In the genomic region with DNA sequence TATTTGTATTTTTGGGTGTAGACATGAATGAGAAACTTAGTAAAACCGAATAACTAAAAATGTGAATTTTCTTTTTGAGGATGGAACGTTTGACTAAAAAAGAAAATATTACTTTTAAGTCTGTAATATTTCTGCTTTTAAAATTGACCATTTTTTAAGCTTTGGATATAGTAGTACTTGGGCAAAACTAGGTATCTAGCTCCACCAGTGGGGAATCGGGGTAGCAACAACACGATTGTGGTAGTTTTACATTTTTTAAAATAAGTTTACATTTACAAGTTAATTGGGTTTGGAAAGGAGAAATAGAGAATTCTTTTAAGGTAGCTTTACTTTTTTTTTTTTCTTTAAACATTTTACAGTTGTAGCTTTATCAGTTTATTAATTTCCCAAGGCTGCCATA, we compare ENCODE assay signal across 14 cellular contexts.
DNase-seq lines count a peak whose midpoint lies in the region; ATAC-seq, FAIRE-seq and TF ChIP-seq lines count a peak whose summit lies in the region.
"Had no signal": no experiment of that assay in that cellular context is flagged by ENCODE, and none has a peak within 500 bp of the region (broad histone marks: within the 10 kb centered on the region; RNA-seq: fewer than 3 reads in every experiment).

No MANE protein-coding gene starts in this region.

- H2AFZ ChIP-seq in OCI-LY3 (ENCODE audit: low read depth, low read length) (no peak overlapping the region), H1 (ENCODE audit: low read length) (no peak overlapping the region)

- TF ChIP-seq CTCF in GM12864 (IDR thresholded peaks at IDR 0.05; ENCODE audit: low read depth, low read length, missing control alignments) (peak; percentile 11), OCI-LY3 (IDR thresholded peaks at IDR 0.05; ENCODE audit: low read depth, low read length) (peak; percentile 30), H1 (IDR thresholded peaks at IDR 0.05; ENCODE audit: control extremely low read depth in 1 of 3, insufficient read depth in 1 of 3, low read depth in 1 of 3, low read length in 3 of 3) (peak in 2 of 3 experiments; percentile 6 to 28; a peak in 2 of 4 replicates), psoas muscle (IDR thresholded peaks at IDR 0.05) (peak; percentile 24)

- H2BK20ac ChIP-seq in H1 (ENCODE audit: low read length) = no peak overlapping the region

- H4K8ac ChIP-seq in H1 (ENCODE audit: extremely low read depth, insufficient read depth, low read length) = no peak overlapping the region

- no peak overlapping the region for H3K18ac ChIP-seq in H1 (ENCODE audit: extremely low read depth, low read length)

- no peak for DNase-seq in GM12864 (ENCODE audit: low read depth)
- no peak for DNase-seq in H1 (ENCODE audit: low read depth in 1 of 2, low spot score in 2 of 2)
- no peak for DNase-seq in psoas muscle
- no peak for DNase-seq in NCI-H2196 (lab: John Stamatoyannopoulos, UW; ENCODE audit: unreplicated experiment)
- DNase-seq in naive thymus-derived CD8-positive, alpha-beta T cell = no peak
- DNase-seq: activated naive CD8-positive, alpha-beta T cell treated with anti-CD3 and anti-CD28 coated beads, Interleukin-2, amount 10 ng/mL, durations not matched to agents 7 days and 5 days; effector CD8-positive, alpha-beta T cell; hypothalamus; NCI-H187 treated with DMSO at 0.1 percent for 48 hours; posterior cingulate gyrus; stimulated activated CD4-positive, alpha-beta T cell treated with anti-CD3 and anti-CD28 coated beads, Interleukin-4, amount 100 ng/mL, for 4 hours had no signal

- no peak overlapping the region for H3K27ac ChIP-seq in OCI-LY3 (ENCODE audit: low read length)
- no peak overlapping the region for H3K27ac ChIP-seq in H1 (ENCODE audit: low read depth, low read length)
- H3K27ac ChIP-seq in psoas muscle = no peak overlapping the region

- TF ChIP-seq EP300 in H1 (IDR thresholded peaks at IDR 0.05; ENCODE audit: borderline replicate concordance in 1 of 2, low read depth in 2 of 2, low read length in 2 of 2) = no peak

- no peak overlapping the region for H3K14ac ChIP-seq in H1 (ENCODE audit: insufficient read length)

- TF ChIP-seq POLR2A in H1 (IDR thresholded peaks at IDR 0.05; ENCODE audit: control extremely low read depth in 1 of 2, low read depth in 2 of 2, low read length in 2 of 2) = no peak

- H3K27me3 ChIP-seq in OCI-LY3 (ENCODE audit: low read depth, low read length) (no peaks in the 10 kb centered on the region), H1 (replicated peaks in 1 of 4; ENCODE audit: control insufficient read depth in 3 of 4, extremely low read depth in 1 of 4, insufficient read depth in 3 of 4, low read length in 3 of 4) (peaks cover 0 to 1% (median 0%) of the 10 kb centered on the region in 4 experiments; a peak in 1 of 7 replicates), psoas muscle (ENCODE audit: insufficient read depth in 3 of 3, low read length in 2 of 3) (no peaks in the 10 kb centered on the region)

- H3K9me3 ChIP-seq in OCI-LY3 (ENCODE audit: insufficient read depth, low read length) (no peaks in the 10 kb centered on the region), H1 (ENCODE audit: insufficient read depth in 2 of 2, low read depth in 1 of 2, low read length in 1 of 2) (no peaks in the 10 kb centered on the region), psoas muscle (no peaks in the 10 kb centered on the region)

- H3K4me3 ChIP-seq in GM12864 (ENCODE audit: low read depth, low read length) (no peak overlapping the region), OCI-LY3 (ENCODE audit: low read length) (no peak overlapping the region), H1 (ENCODE audit: extremely low read depth in 1 of 4, insufficient read depth in 2 of 4, low read depth in 3 of 4, low read length in 4 of 4) (no peak overlapping the region), psoas muscle (no peak overlapping the region)

- H3K56ac ChIP-seq in H1 (replicated peaks; ENCODE audit: insufficient read length, low read depth, low read length) = no peak overlapping the region

- no peak overlapping the region for H3K4ac ChIP-seq in H1 (replicated peaks; ENCODE audit: insufficient read length, low read depth, low read length)

- no peak overlapping the region for H4K5ac ChIP-seq in H1 (ENCODE audit: insufficient read length, low read depth, low read length)

- no peaks in the 10 kb centered on the region; the same call in 1 of the 2 replicates for H3K79me1 ChIP-seq in H1 (ENCODE audit: low read depth, low read length)

- H3K36me3 Mint-ChIP-seq in naive thymus-derived CD8-positive, alpha-beta T cell = peaks cover 39 to 80% (median 77%) of the 10 kb centered on the region in 3 donors

- H4K20me1 ChIP-seq in OCI-LY3 (ENCODE audit: insufficient read depth, low read length) = no peaks in the 10 kb centered on the region
- peaks cover 0 to 2% of the 10 kb centered on the region in 2 experiments for H4K20me1 ChIP-seq in H1 (replicated peaks in 1 of 2; ENCODE audit: control insufficient read depth in 1 of 2, insufficient read depth in 2 of 2, low read length in 2 of 2)

- H3K4me2 ChIP-seq in OCI-LY3 (ENCODE audit: low read length) = no peak overlapping the region
- H3K4me2 ChIP-seq in H1 (ENCODE audit: insufficient read depth in 1 of 2, low read depth in 2 of 2, low read length in 2 of 2) = no peak overlapping the region

- H3K9me3 Mint-ChIP-seq in naive thymus-derived CD8-positive, alpha-beta T cell = peaks cover 0 to 11% (median 0%) of the 10 kb centered on the region in 9 donors

- peaks cover 17% of the 10 kb centered on the region for H3K36me3 ChIP-seq in OCI-LY3 (replicated peaks; ENCODE audit: low read depth, low read length)
- H3K36me3 ChIP-seq in H1 (ENCODE audit: control insufficient read depth in 2 of 4, insufficient read depth in 4 of 4, low read length in 3 of 4) = peaks cover 0 to 70% (median 29%) of the 10 kb centered on the region in 4 experiments; a peak in 6 of 8 replicates
- H3K36me3 ChIP-seq in psoas muscle (ENCODE audit: insufficient read depth in 1 of 2, low read depth in 1 of 2) = peaks cover 9 to 76% of the 10 kb centered on the region in 2 donors

- H4K91ac ChIP-seq in H1 (replicated peaks; ENCODE audit: insufficient read length, low read length) = no peak overlapping the region

- ATAC-seq in psoas muscle = no peak
- ATAC-seq in GM21515 (IDR thresholded peaks at IDR 0.05; ENCODE audit: unreplicated experiment) = no peak
- ATAC-seq in naive thymus-derived CD8-positive, alpha-beta T cell = no peak

- H2BK5ac ChIP-seq in H1 (ENCODE audit: low read depth, low read length) = no peak overlapping the region

- CTCF ChIA-PET in H1 (lab: Charles Lee; ENCODE audit: partially characterized antibody) = interaction anchor here (0.5 to 1.3 kb wide), 12 partner anchors 14 to 815 kb away, joined by 3 to 4 read pairs (median 3); no protein-coding TSS in a partner anchor

- intact Hi-C loops in psoas muscle (cut with DNase I) = loop anchor here (5.0 to 10.0 kb wide), 2 partner anchors 152 to 159 kb away; a partner anchor contains a TSS

- WGBS in H1 (ENCODE audit: extremely low coverage in 1 of 2, insufficient coverage in 1 of 2, insufficient read length in 1 of 2, insufficient replicate concordance in 2 of 2, low coverage in 1 of 2, low lambda C conversion rate in 2 of 2, missing lambda C conversion rate in 1 of 2), 2 experiments = 86% methylated on average over 4 of the region's 4 CpGs; no CpG with 5 or more reads in 1 of the 2 experiments
- WGBS in psoas muscle, 3 donors = 83 to 90% (median 87%) methylated on average over 4 of the region's 4 CpGs

- TF ChIP-seq RAD21 in H1 (IDR thresholded peaks at IDR 0.05 in 1 of 2, conservative IDR thresholded peaks at IDR 0.05 in 1 of 2; ENCODE audit: low read depth in 2 of 2, low read length in 2 of 2) = peak; percentile 58

- no peak overlapping the region for H3K4me3 Mint-ChIP-seq in naive thymus-derived CD8-positive, alpha-beta T cell
- H3K4me3 Mint-ChIP-seq: activated naive CD8-positive, alpha-beta T cell treated with anti-CD3 and anti-CD28 coated beads, Interleukin-2, amount 10 ng/mL, durations not matched to agents 7 days and 5 days; stimulated activated naive CD8-positive, alpha-beta T cell treated with anti-CD3 and anti-CD28 coated beads, Interleukin-15, Interleukin-2, amounts not matched to agents 100 ng/mL and 50 ng/mL, for 24 hours had no signal

- no peaks in the 10 kb centered on the region for H3K27me3 Mint-ChIP-seq in naive thymus-derived CD8-positive, alpha-beta T cell
- H3K27me3 Mint-ChIP-seq: activated naive CD8-positive, alpha-beta T cell treated with anti-CD3 and anti-CD28 coated beads, Interleukin-2, amount 10 ng/mL, durations not matched to agents 7 days and 5 days; stimulated activated naive CD8-positive, alpha-beta T cell treated with anti-CD3 and anti-CD28 coated beads, Interleukin-15, Interleukin-2, amounts not matched to agents 100 ng/mL and 50 ng/mL, for 24 hours had no signal

- peaks cover 22 to 39% (median 32%) of the 10 kb centered on the region in 4 donors for H3K4me1 Mint-ChIP-seq in naive thymus-derived CD8-positive, alpha-beta T cell

- H3K27ac Mint-ChIP-seq in naive thymus-derived CD8-positive, alpha-beta T cell = no peak overlapping the region
- H3K27ac Mint-ChIP-seq: activated naive CD8-positive, alpha-beta T cell treated with anti-CD3 and anti-CD28 coated beads, Interleukin-2, amount 10 ng/mL, durations not matched to agents 7 days and 5 days; stimulated activated naive CD8-positive, alpha-beta T cell treated with anti-CD3 and anti-CD28 coated beads, Interleukin-15, Interleukin-2, amounts not matched to agents 100 ng/mL and 50 ng/mL, for 24 hours had no signal

- H3K23me2 ChIP-seq in H1 (ENCODE audit: low read depth, low read length) = no peaks in the 10 kb centered on the region; the same call in 1 of the 2 replicates

- H3K9ac ChIP-seq in OCI-LY3 (ENCODE audit: low read length) = no peak overlapping the region
- H3K9ac ChIP-seq in H1 (replicated peaks in 1 of 4; ENCODE audit: extremely low read depth in 1 of 4, low read depth in 3 of 4, low read length in 3 of 4) = no peak overlapping the region

- no peak overlapping the region for H2BK120ac ChIP-seq in H1 (replicated peaks; ENCODE audit: low read depth, low read length)

- no peak for FAIRE-seq in H1 (lab: Jason Lieb, UNC)

- no peak overlapping the region for H2BK15ac ChIP-seq in H1 (ENCODE audit: low read length)

- H2AK5ac ChIP-seq in H1 (ENCODE audit: low read depth, low read length) = no peak overlapping the region

- H2BK12ac ChIP-seq in H1 (ENCODE audit: low read depth, low read length) = no peak overlapping the region

- H3K79me2 ChIP-seq in OCI-LY3 (ENCODE audit: low read length) (no peaks in the 10 kb centered on the region), H1 (ENCODE audit: control insufficient read depth in 1 of 2, insufficient read depth in 2 of 2, low read length in 2 of 2) (no peaks in the 10 kb centered on the region)

- H3K4me1 ChIP-seq in OCI-LY3 (ENCODE audit: low read length) = no peaks in the 10 kb centered on the region
- H3K4me1 ChIP-seq in H1 (replicated peaks in 1 of 4; ENCODE audit: control insufficient read depth in 3 of 4, insufficient read depth in 4 of 4, low read length in 3 of 4) = peaks cover 0 to 6% (median 0%) of the 10 kb centered on the region in 4 experiments; a peak in 2 of 7 replicates
- H3K4me1 ChIP-seq in psoas muscle = no peaks in the 10 kb centered on the region

- POLR2A ChIA-PET in H1 (lab: Charles Lee; ENCODE audit: partially characterized antibody) = no interaction called here
- POLR2A ChIA-PET in naive thymus-derived CD8-positive, alpha-beta T cell (lab: Charles Lee) = interaction anchor here (0.8 kb wide), 1 partner anchor 25 kb away, joined by 3 read pairs; no protein-coding TSS in a partner anchor

- H3K23ac ChIP-seq in H1 (ENCODE audit: insufficient read length) = no peak overlapping the region
